In genomic region chr12:78229491-78230209, GRCh38 we compare ENCODE assay signal across 8 cellular contexts.
DNase-seq lines count a peak whose midpoint lies in the region; ATAC-seq and TF ChIP-seq lines count a peak whose summit lies in the region.

No MANE protein-coding gene starts in this region.

- no peaks in the 10 kb centered on the region for H3K27me3 ChIP-seq in endodermal cell (ENCODE audit: control insufficient read depth, insufficient read depth, low read length, poor library complexity, severe bottlenecking)
- H3K27me3 ChIP-seq in upper lobe of left lung: no peaks in the 10 kb centered on the region

- ATAC-seq in GM19328 (IDR thresholded peaks at IDR 0.05; ENCODE audit: unreplicated experiment) (peak; percentile 94), HG03139 (IDR thresholded peaks at IDR 0.05; ENCODE audit: unreplicated experiment) (peak; percentile 96), upper lobe of left lung (ENCODE audit: low FRiP score in 2 of 2) (no peak)

- no peak overlapping the region for H3K9ac ChIP-seq in endodermal cell (ENCODE audit: extremely low read depth, low read length, poor library complexity, severe bottlenecking)

- TF ChIP-seq CTCF in endodermal cell (conservative IDR thresholded peaks at IDR 0.05): peak; percentile 86
- TF ChIP-seq CTCF in osteocyte (IDR thresholded peaks at IDR 0.05): peak; percentile 63
- peak in 3 of 6 experiments; percentile 20 to 35 (median 24) for TF ChIP-seq CTCF in upper lobe of left lung (IDR thresholded peaks at IDR 0.05)

- H3K36me3 Mint-ChIP-seq in endodermal cell (ENCODE audit: low read depth): no peaks in the 10 kb centered on the region
- no peaks in the 10 kb centered on the region for H3K36me3 Mint-ChIP-seq in osteocyte (ENCODE audit: unreplicated experiment)

- no peaks in the 10 kb centered on the region for H3K36me3 ChIP-seq in endodermal cell (ENCODE audit: control insufficient read depth, insufficient read depth, low read length)
- no peaks in the 10 kb centered on the region for H3K36me3 ChIP-seq in upper lobe of left lung

- H3K27ac ChIP-seq in endodermal cell (ENCODE audit: low read depth, low read length) (no peak overlapping the region), upper lobe of left lung (no peak overlapping the region)

- peaks cover 8% of the 10 kb centered on the region for H3K9me3 Mint-ChIP-seq in endodermal cell
- H3K9me3 Mint-ChIP-seq in osteocyte (ENCODE audit: unreplicated experiment): no peaks in the 10 kb centered on the region

- no peak for TF ChIP-seq POLR2A in upper lobe of left lung (IDR thresholded peaks at IDR 0.05)

- H3K27ac Mint-ChIP-seq in endodermal cell (no peak overlapping the region), osteocyte (ENCODE audit: unreplicated experiment) (no peak overlapping the region)

- H3K4me1 ChIP-seq in endodermal cell (ENCODE audit: control insufficient read depth, insufficient read depth, low read length) (no peaks in the 10 kb centered on the region), upper lobe of left lung (no peaks in the 10 kb centered on the region)

- peaks cover 10% of the 10 kb centered on the region for H3K9me3 ChIP-seq in endodermal cell (ENCODE audit: control insufficient read depth, low read length)
- H3K9me3 ChIP-seq in upper lobe of left lung: peaks cover 0 to 4% (median 0%) of the 10 kb centered on the region in 4 donors

- peaks cover 18% of the 10 kb centered on the region for H3K4me1 Mint-ChIP-seq in endodermal cell
- H3K4me1 Mint-ChIP-seq in osteocyte (ENCODE audit: unreplicated experiment): peaks cover 13% of the 10 kb centered on the region

- TF ChIP-seq EP300 in upper lobe of left lung (IDR thresholded peaks at IDR 0.05): no peak

- no peak overlapping the region for H3K4me3 ChIP-seq in endodermal cell (ENCODE audit: low read length)
- H3K4me3 ChIP-seq in upper lobe of left lung: no peak overlapping the region

- H3K4me3 Mint-ChIP-seq in endodermal cell (no peak overlapping the region), osteocyte (ENCODE audit: unreplicated experiment) (no peak overlapping the region)

- peak; percentile 55 for DNase-seq in DMS 273 (lab: John Stamatoyannopoulos, UW; ENCODE audit: unreplicated experiment)
- DNase-seq in DMS 273 treated with DMSO at 0.1 percent for 48 hours (lab: John Stamatoyannopoulos, UW): no peak
- DNase-seq in NCI-H82 treated with DMSO at 0.1 percent for 48 hours (lab: John Stamatoyannopoulos, UW; ENCODE audit: unreplicated experiment): peak; percentile 43
- peak; percentile 87 for DNase-seq in endodermal cell
- DNase-seq in osteocyte (ENCODE audit: extremely low spot score, unreplicated experiment): no peak
- DNase-seq in upper lobe of left lung: no peak

- WGBS in endodermal cell (ENCODE audit: insufficient coverage in 1 of 2, insufficient read length in 1 of 2), 2 experiments: 26 to 35% methylated on average over 3 to 6 of the region's 6 CpGs
- 33 to 50% methylated on average over 6 of the region's 6 CpGs for WGBS in upper lobe of left lung, 2 donors

- no peaks in the 10 kb centered on the region for H3K27me3 Mint-ChIP-seq in endodermal cell (ENCODE audit: insufficient read depth)
- no peaks in the 10 kb centered on the region for H3K27me3 Mint-ChIP-seq in osteocyte (ENCODE audit: unreplicated experiment)

Comparison
In these comparisons a context has a peak if more than half of its experiments do, and no peak if none do; other contexts are left out.
1. DNase-seq: peak in DMS 273 (single experiment), NCI-H82 treated with DMSO at 0.1 percent for 48 hours (single experiment) and endodermal cell (single experiment); none in DMS 273 treated with DMSO at 0.1 percent for 48 hours (single experiment), osteocyte (single experiment) and upper lobe of left lung (0 of 2).
2. ATAC-seq: peak in GM19328 (single experiment) and HG03139 (single experiment); none in upper lobe of left lung (0 of 2).